ENCODE assay signal across 1 cellular context in the genomic region with DNA sequence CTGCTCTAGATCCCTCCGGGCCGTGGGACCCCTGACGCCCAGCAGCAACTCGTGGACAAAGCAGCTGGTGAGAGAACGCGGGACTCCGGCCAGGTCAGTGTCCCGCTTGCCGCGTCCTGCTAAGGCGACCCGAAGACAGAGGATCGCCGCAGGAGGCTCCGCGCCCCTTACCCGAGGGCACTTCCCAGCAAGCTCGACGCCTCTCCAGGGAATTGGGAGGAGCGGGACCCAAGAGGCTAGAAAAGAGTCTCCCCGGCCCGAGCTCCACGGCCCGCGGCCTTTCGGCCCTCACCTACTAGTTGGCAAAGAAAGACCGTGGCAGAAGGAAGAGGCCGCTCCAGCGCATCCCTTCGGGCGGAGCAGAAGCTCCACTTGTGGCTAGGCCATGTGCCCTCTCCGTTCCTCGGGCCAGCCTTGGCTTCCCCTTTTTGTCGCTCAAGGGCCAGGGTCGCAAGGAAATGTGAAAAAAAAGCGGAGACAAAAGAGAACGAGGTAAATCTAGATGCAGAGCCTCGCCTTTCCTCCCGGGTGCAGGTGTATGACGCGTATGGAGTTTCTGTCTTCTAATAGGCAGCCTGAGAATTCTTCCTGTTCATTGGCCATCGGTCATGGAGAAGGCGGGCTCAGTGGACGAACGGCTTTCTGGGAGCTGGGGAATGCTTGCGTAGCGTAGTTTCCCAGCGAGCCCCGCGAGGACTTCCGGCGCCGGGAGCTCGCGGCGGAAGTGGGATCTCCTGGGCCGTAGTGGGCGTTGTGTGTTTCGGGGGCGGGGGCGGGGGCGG.
TF ChIP-seq lines count a peak whose summit lies in the region.

A gene with protein sequence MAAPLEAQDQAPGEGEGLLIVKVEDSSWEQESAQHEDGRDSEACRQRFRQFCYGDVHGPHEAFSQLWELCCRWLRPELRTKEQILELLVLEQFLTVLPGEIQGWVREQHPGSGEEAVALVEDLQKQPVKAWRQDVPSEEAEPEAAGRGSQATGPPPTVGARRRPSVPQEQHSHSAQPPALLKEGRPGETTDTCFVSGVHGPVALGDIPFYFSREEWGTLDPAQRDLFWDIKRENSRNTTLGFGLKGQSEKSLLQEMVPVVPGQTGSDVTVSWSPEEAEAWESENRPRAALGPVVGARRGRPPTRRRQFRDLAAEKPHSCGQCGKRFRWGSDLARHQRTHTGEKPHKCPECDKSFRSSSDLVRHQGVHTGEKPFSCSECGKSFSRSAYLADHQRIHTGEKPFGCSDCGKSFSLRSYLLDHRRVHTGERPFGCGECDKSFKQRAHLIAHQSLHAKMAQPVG (plus strand): TSS at position 692 of the 782 bp plus-strand sequence. CDS start 2,252 bp downstream, outside the sequence.

TF ChIP-seq in HepG2, 621 proteins besides CTCF, POLR2A, EP300 and RAD21 (continued from another document and continues in another):
- 0 out of 2 replicates have a peak, but pooled peaks have one; percentile 14 for TF ChIP-seq RFX3 (CRISPR knock-in tag; IDR thresholded peaks at IDR 0.05)
- no peak; the same call in 1 of the 2 replicates for TF ChIP-seq ZSCAN31 (CRISPR knock-in tag; IDR thresholded peaks at IDR 0.05; ENCODE audit: low read depth)
- no peak for TF ChIP-seq CSRNP2 (CRISPR knock-in tag; conservative IDR thresholded peaks at IDR 0.05; ENCODE audit: low read depth)
- no peak for TF ChIP-seq TFDP1 (CRISPR knock-in tag; IDR thresholded peaks at IDR 0.05; ENCODE audit: borderline replicate concordance)
- TF ChIP-seq SALL2 (CRISPR knock-in tag; IDR thresholded peaks at IDR 0.05): no peak
- TF ChIP-seq, protein P1, sequence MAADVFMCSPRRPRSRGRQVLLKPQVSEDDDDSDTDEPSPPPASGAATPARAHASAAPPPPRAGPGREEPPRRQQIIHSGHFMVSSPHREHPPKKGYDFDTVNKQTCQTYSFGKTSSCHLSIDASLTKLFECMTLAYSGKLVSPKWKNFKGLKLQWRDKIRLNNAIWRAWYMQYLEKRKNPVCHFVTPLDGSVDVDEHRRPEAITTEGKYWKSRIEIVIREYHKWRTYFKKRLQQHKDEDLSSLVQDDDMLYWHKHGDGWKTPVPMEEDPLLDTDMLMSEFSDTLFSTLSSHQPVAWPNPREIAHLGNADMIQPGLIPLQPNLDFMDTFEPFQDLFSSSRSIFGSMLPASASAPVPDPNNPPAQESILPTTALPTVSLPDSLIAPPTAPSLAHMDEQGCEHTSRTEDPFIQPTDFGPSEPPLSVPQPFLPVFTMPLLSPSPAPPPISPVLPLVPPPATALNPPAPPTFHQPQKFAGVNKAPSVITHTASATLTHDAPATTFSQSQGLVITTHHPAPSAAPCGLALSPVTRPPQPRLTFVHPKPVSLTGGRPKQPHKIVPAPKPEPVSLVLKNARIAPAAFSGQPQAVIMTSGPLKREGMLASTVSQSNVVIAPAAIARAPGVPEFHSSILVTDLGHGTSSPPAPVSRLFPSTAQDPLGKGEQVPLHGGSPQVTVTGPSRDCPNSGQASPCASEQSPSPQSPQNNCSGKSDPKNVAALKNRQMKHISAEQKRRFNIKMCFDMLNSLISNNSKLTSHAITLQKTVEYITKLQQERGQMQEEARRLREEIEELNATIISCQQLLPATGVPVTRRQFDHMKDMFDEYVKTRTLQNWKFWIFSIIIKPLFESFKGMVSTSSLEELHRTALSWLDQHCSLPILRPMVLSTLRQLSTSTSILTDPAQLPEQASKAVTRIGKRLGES (CRISPR knock-in tag; IDR thresholded peaks at IDR 0.05; ENCODE audit: borderline replicate concordance): no peak
- no peak for TF ChIP-seq MED8 (CRISPR knock-in tag; IDR thresholded peaks at IDR 0.05; ENCODE audit: insufficient replicate concordance)
- TF ChIP-seq KMT2B (CRISPR knock-in tag; IDR thresholded peaks at IDR 0.05): no peak
- TF ChIP-seq FOXP4 (CRISPR knock-in tag; IDR thresholded peaks at IDR 0.05): no peak
- no peak for TF ChIP-seq NONO (IDR thresholded peaks at IDR 0.05)
- TF ChIP-seq NONO (CRISPR knock-in tag; conservative IDR thresholded peaks at IDR 0.05): 0 out of 2 replicates have a peak, but pooled peaks have one; percentile 48
- TF ChIP-seq ZNF282 (IDR thresholded peaks at IDR 0.05; ENCODE audit: partially characterized antibody): no peak
- TF ChIP-seq ZNF160 (CRISPR knock-in tag; IDR thresholded peaks at IDR 0.05): 0 out of 2 replicates have a peak, but pooled peaks have one; percentile 20
- TF ChIP-seq ZNF550 (CRISPR knock-in tag; IDR thresholded peaks at IDR 0.05; ENCODE audit: borderline replicate concordance): no peak
- no peak for TF ChIP-seq PLRG1 (conservative IDR thresholded peaks at IDR 0.05)
- TF ChIP-seq, protein P2, sequence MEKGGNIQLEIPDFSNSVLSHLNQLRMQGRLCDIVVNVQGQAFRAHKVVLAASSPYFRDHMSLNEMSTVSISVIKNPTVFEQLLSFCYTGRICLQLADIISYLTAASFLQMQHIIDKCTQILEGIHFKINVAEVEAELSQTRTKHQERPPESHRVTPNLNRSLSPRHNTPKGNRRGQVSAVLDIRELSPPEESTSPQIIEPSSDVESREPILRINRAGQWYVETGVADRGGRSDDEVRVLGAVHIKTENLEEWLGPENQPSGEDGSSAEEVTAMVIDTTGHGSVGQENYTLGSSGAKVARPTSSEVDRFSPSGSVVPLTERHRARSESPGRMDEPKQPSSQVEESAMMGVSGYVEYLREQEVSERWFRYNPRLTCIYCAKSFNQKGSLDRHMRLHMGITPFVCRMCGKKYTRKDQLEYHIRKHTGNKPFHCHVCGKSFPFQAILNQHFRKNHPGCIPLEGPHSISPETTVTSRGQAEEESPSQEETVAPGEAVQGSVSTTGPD (CRISPR knock-in tag; IDR thresholded peaks at IDR 0.05): no peak
- TF ChIP-seq ISL2 (CRISPR knock-in tag; IDR thresholded peaks at IDR 0.05): no peak; the same call in 1 of the 2 replicates
- TF ChIP-seq MIXL1 (CRISPR knock-in tag; IDR thresholded peaks at IDR 0.05): no peak
- TF ChIP-seq ZNF235 (CRISPR knock-in tag; IDR thresholded peaks at IDR 0.05; ENCODE audit: borderline replicate concordance): no peak; the same call in 1 of the 2 replicates
- TF ChIP-seq FOXA1 (IDR thresholded peaks at IDR 0.05): no peak
- TF ChIP-seq FOXA1 (CRISPR knock-in tag; IDR thresholded peaks at IDR 0.05): no peak
- no peak for TF ChIP-seq NFAT5 (CRISPR knock-in tag; IDR thresholded peaks at IDR 0.05)
- TF ChIP-seq ZNF3 (CRISPR knock-in tag; IDR thresholded peaks at IDR 0.05): no peak
- TF ChIP-seq, protein P3, sequence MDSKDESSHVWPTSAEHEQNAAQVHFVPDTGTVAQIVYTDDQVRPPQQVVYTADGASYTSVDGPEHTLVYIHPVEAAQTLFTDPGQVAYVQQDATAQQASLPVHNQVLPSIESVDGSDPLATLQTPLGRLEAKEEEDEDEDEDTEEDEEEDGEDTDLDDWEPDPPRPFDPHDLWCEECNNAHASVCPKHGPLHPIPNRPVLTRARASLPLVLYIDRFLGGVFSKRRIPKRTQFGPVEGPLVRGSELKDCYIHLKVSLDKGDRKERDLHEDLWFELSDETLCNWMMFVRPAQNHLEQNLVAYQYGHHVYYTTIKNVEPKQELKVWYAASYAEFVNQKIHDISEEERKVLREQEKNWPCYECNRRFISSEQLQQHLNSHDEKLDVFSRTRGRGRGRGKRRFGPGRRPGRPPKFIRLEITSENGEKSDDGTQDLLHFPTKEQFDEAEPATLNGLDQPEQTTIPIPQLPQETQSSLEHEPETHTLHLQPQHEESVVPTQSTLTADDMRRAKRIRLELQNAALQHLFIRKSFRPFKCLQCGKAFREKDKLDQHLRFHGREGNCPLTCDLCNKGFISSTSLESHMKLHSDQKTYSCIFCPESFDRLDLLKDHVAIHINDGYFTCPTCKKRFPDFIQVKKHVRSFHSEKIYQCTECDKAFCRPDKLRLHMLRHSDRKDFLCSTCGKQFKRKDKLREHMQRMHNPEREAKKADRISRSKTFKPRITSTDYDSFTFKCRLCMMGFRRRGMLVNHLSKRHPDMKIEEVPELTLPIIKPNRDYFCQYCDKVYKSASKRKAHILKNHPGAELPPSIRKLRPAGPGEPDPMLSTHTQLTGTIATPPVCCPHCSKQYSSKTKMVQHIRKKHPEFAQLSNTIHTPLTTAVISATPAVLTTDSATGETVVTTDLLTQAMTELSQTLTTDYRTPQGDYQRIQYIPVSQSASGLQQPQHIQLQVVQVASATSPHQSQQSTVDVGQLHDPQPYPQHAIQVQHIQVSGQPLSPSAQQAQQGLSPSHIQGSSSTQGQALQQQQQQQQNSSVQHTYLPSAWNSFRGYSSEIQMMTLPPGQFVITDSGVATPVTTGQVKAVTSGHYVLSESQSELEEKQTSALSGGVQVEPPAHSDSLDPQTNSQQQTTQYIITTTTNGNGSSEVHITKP (CRISPR knock-in tag; IDR thresholded peaks at IDR 0.05; ENCODE audit: low read depth): no peak
- TF ChIP-seq, protein P4, sequence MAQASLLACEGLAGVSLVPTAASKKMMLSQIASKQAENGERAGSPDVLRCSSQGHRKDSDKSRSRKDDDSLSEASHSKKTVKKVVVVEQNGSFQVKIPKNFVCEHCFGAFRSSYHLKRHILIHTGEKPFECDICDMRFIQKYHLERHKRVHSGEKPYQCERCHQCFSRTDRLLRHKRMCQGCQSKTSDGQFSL (CRISPR knock-in tag; IDR thresholded peaks at IDR 0.05): no peak
- TF ChIP-seq, protein P5, sequence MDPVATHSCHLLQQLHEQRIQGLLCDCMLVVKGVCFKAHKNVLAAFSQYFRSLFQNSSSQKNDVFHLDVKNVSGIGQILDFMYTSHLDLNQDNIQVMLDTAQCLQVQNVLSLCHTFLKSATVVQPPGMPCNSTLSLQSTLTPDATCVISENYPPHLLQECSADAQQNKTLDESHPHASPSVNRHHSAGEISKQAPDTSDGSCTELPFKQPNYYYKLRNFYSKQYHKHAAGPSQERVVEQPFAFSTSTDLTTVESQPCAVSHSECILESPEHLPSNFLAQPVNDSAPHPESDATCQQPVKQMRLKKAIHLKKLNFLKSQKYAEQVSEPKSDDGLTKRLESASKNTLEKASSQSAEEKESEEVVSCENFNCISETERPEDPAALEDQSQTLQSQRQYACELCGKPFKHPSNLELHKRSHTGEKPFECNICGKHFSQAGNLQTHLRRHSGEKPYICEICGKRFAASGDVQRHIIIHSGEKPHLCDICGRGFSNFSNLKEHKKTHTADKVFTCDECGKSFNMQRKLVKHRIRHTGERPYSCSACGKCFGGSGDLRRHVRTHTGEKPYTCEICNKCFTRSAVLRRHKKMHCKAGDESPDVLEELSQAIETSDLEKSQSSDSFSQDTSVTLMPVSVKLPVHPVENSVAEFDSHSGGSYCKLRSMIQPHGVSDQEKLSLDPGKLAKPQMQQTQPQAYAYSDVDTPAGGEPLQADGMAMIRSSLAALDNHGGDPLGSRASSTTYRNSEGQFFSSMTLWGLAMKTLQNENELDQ (CRISPR knock-in tag; IDR thresholded peaks at IDR 0.05; ENCODE audit: borderline replicate concordance): no peak
